ENCODE assay signal across 10 cellular contexts in genomic region chr1:31421404-31422040, GRCh38. TPM values are rescaled to one million over a fixed set of nuclear protein-coding genes. Genes with fewer than 3 reads are reported as not detected.
A peak's percentile ranks its signal among the peaks of the same experiment; 100 is the strongest.
DNase-seq lines count a peak whose midpoint lies in the region; ATAC-seq and TF ChIP-seq lines count a peak whose summit lies in the region.
"Had no signal": no experiment of that assay in that cellular context is flagged by ENCODE, and none has a peak within 500 bp of the region (broad histone marks: within the 10 kb centered on the region; RNA-seq: fewer than 3 reads in every experiment).

No MANE protein-coding gene starts in this region.

- POLR2A ChIA-PET in activated CD4-positive, alpha-beta T cell treated with anti-CD3 and anti-CD28 coated beads for 36 hours (lab: Charles Lee): no interaction called here

- H3K4me3 Mint-ChIP-seq in activated CD4-positive, alpha-beta T cell treated with anti-CD3 and anti-CD28 coated beads for 36 hours: no peak overlapping the region
- H3K4me3 Mint-ChIP-seq in activated T-cell treated with anti-CD3 and anti-CD28 coated beads, Interleukin-2, amount 50 U/mL, for 72 hours: no peak overlapping the region
- H3K4me3 Mint-ChIP-seq: activated CD4-positive, alpha-beta memory T cell treated with anti-CD3 and anti-CD28 coated beads, Interleukin-2, amount 10 ng/mL, durations not matched to agents 7 days and 5 days had no signal

- peaks cover 9 to 21% (median 16%) of the 10 kb centered on the region in 3 donors for H3K4me1 ChIP-seq in skeletal muscle tissue (ENCODE audit: control insufficient read depth in 3 of 3, insufficient read depth in 3 of 3, low read length in 3 of 3)

- intact Hi-C loops in activated CD4-positive, alpha-beta T cell treated with anti-CD3 and anti-CD28 coated beads for 36 hours (cut with DNase I, micrococcal nuclease): loop anchor here (1.0 to 2.0 kb wide), 4 partner anchors 27 to 237 kb away; no protein-coding TSS in a partner anchor

- no peak for ATAC-seq in activated CD4-positive, alpha-beta T cell treated with anti-CD3 and anti-CD28 coated beads for 36 hours
- ATAC-seq in activated T-cell treated with anti-CD3 and anti-CD28 coated beads, Interleukin-2, amount 50 U/mL, for 72 hours (replicated peaks in 1 of 2): no peak

- CTCF ChIA-PET in activated CD4-positive, alpha-beta T cell treated with anti-CD3 and anti-CD28 coated beads for 36 hours (lab: Charles Lee): interaction anchor here (0.6 to 4.6 kb wide), 9 partner anchors 12 to 260 kb away, joined by 3 to 35 read pairs (median 3); partner anchors contain the start of genes SNRNP40 and ZCCHC17

- no peaks in the 10 kb centered on the region for H3K9me3 Mint-ChIP-seq in activated CD4-positive, alpha-beta T cell treated with anti-CD3 and anti-CD28 coated beads for 36 hours (ENCODE audit: low read depth)
- H3K9me3 Mint-ChIP-seq in activated T-cell treated with anti-CD3 and anti-CD28 coated beads, Interleukin-2, amount 50 U/mL, for 72 hours: no peaks in the 10 kb centered on the region
- H3K9me3 Mint-ChIP-seq: activated CD4-positive, alpha-beta memory T cell treated with anti-CD3 and anti-CD28 coated beads, Interleukin-2, amount 10 ng/mL, durations not matched to agents 7 days and 5 days had no signal

- H3K27ac Mint-ChIP-seq in activated CD4-positive, alpha-beta T cell treated with anti-CD3 and anti-CD28 coated beads for 36 hours: no peak overlapping the region
- no peak overlapping the region for H3K27ac Mint-ChIP-seq in activated T-cell treated with anti-CD3 and anti-CD28 coated beads, Interleukin-2, amount 50 U/mL, for 72 hours
- H3K27ac Mint-ChIP-seq: activated CD4-positive, alpha-beta memory T cell treated with anti-CD3 and anti-CD28 coated beads, Interleukin-2, amount 10 ng/mL, durations not matched to agents 7 days and 5 days had no signal

- H3K36me3 ChIP-seq in skeletal muscle tissue (ENCODE audit: control insufficient read depth in 3 of 3, insufficient read depth in 3 of 3, low read length in 3 of 3): peaks cover 0 to 4% (median under 1%) of the 10 kb centered on the region in 3 donors

- DNase-seq in activated CD4-positive, alpha-beta T cell treated with anti-CD3 and anti-CD28 coated beads for 36 hours: peak; percentile 27
- no peak for DNase-seq in activated CD4-positive, alpha-beta T cell treated with anti-CD3 and anti-CD28 coated beads for 48 hours
- DNase-seq in NCI-H2227 treated with DMSO at 0.1 percent for 48 hours (lab: John Stamatoyannopoulos, UW) (peak; percentile 16), choroid plexus epithelial cell (ENCODE audit: low read depth) (peak; percentile 41), NCI-H2029 (lab: John Stamatoyannopoulos, UW) (no peak), NCI-H1694 (lab: John Stamatoyannopoulos, UW) (no peak)
- DNase-seq in activated T-cell treated with anti-CD3 and anti-CD28 coated beads, Interleukin-2, amount 50 U/mL, for 72 hours: no peak
- DNase-seq: activated CD4-positive, alpha-beta memory T cell treated with anti-CD3 and anti-CD28 coated beads, Interleukin-2, amount 10 ng/mL, durations not matched to agents 7 days and 5 days; hippocampal formation had no signal

- H3K4me3 ChIP-seq in choroid plexus epithelial cell (ENCODE audit: low read depth, low read length): no peak overlapping the region
- no peak overlapping the region for H3K4me3 ChIP-seq in skeletal muscle tissue (ENCODE audit: low read length in 3 of 3)

- peak overlapping the region; percentile 90 for H3K27ac ChIP-seq in skeletal muscle tissue (ENCODE audit: low read depth, low read length)

- H3K27me3 ChIP-seq in skeletal muscle tissue (ENCODE audit: control insufficient read depth in 3 of 3, insufficient read depth in 3 of 3, low read length in 3 of 3): no peaks in the 10 kb centered on the region

- peak overlapping the region in 1 of 3 donors; percentile 50 for H3K9ac ChIP-seq in skeletal muscle tissue (ENCODE audit: low read depth in 1 of 3, low read length in 3 of 3)

- no peaks in the 10 kb centered on the region for H3K9me3 ChIP-seq in skeletal muscle tissue (ENCODE audit: control insufficient read depth in 3 of 3, low read length in 3 of 3)

- TF ChIP-seq CTCF in choroid plexus epithelial cell (conservative IDR thresholded peaks at IDR 0.05; ENCODE audit: low read depth, low read length): peak; percentile 69

- H3K27me3 Mint-ChIP-seq in activated CD4-positive, alpha-beta T cell treated with anti-CD3 and anti-CD28 coated beads for 36 hours: peaks cover 20% of the 10 kb centered on the region
- peaks cover 33% of the 10 kb centered on the region for H3K27me3 Mint-ChIP-seq in activated T-cell treated with anti-CD3 and anti-CD28 coated beads, Interleukin-2, amount 50 U/mL, for 72 hours (ENCODE audit: low read depth)

- H3K4me1 Mint-ChIP-seq in activated CD4-positive, alpha-beta T cell treated with anti-CD3 and anti-CD28 coated beads for 36 hours: no peaks in the 10 kb centered on the region
- H3K4me1 Mint-ChIP-seq in activated T-cell treated with anti-CD3 and anti-CD28 coated beads, Interleukin-2, amount 50 U/mL, for 72 hours (ENCODE audit: low read depth): peaks cover 8% of the 10 kb centered on the region

- H3K36me3 Mint-ChIP-seq in activated CD4-positive, alpha-beta T cell treated with anti-CD3 and anti-CD28 coated beads for 36 hours (ENCODE audit: low read depth): no peaks in the 10 kb centered on the region
- no peaks in the 10 kb centered on the region for H3K36me3 Mint-ChIP-seq in activated T-cell treated with anti-CD3 and anti-CD28 coated beads, Interleukin-2, amount 50 U/mL, for 72 hours (ENCODE audit: insufficient read depth in 2 of 2)

RNA-seq across cellular contexts. Expression of gene SERINC2, which starts 8.5 kb away (rescaled TPM):
- under 1 TPM in 1 of 2 experiments, not detected in 1; 0.14 TPM for total RNA-seq in activated CD4-positive, alpha-beta T cell treated with anti-CD3 and anti-CD28 coated beads for 36 hours
- 2.1 TPM for total RNA-seq in skeletal muscle tissue
- total RNA-seq in activated T-cell treated with anti-CD3 and anti-CD28 coated beads, Interleukin-2, amount 50 U/mL, for 72 hours: under 1 TPM; 0.23 to 0.31 TPM

RNA-seq across cellular contexts. Expression of gene FABP3, which starts 48.6 kb away (rescaled TPM):
- total RNA-seq in activated CD4-positive, alpha-beta T cell treated with anti-CD3 and anti-CD28 coated beads for 36 hours: not detected
- 201 TPM for total RNA-seq in skeletal muscle tissue
- not detected for total RNA-seq in activated T-cell treated with anti-CD3 and anti-CD28 coated beads, Interleukin-2, amount 50 U/mL, for 72 hours
- total RNA-seq: activated CD4-positive, alpha-beta memory T cell treated with anti-CD3 and anti-CD28 coated beads, Interleukin-2, amount 10 ng/mL, durations not matched to agents 7 days and 5 days had no signal

Comparison
In these comparisons a context has a peak if more than half of its experiments do, and no peak if none do; other contexts are left out.
1. DNase-seq: peak in activated CD4-positive, alpha-beta T cell treated with anti-CD3 and anti-CD28 coated beads for 36 hours (single experiment), NCI-H2227 treated with DMSO at 0.1 percent for 48 hours (single experiment) and choroid plexus epithelial cell (single experiment); none in activated CD4-positive, alpha-beta T cell treated with anti-CD3 and anti-CD28 coated beads for 48 hours (single experiment), NCI-H2029 (single experiment), activated T-cell treated with anti-CD3 and anti-CD28 coated beads, Interleukin-2, amount 50 U/mL, for 72 hours (0 of 2) and NCI-H1694 (single experiment).
2. RNA of gene FABP3, which starts 48.6 kb away (total RNA-seq): 201 TPM in skeletal muscle tissue (single experiment); not detected in activated CD4-positive, alpha-beta T cell treated with anti-CD3 and anti-CD28 coated beads for 36 hours and not detected in activated T-cell treated with anti-CD3 and anti-CD28 coated beads, Interleukin-2, amount 50 U/mL, for 72 hours; every median in the first group is over 100 times any median in the second.